Comparison of ENCODE assay signal across 8 cellular contexts in the genomic region with DNA sequence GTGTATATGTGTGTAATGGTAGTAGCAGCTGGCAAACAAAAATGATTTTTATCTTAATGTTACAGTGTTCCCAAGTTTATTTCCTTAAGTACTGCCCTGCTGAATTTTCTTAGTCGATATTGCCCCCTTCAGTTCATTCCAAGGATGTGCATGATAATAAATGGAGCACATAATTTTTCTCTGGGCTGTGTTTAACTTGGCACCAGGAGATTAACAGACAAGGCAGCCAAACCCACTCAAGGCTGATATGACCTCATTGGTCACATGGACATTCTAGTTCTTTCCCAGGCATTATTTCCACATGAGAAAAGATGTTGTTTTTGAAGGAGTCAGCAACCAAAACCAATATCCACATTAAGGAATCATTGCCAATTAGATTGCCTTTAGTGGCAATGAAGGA.
A peak's percentile ranks its signal among the peaks of the same experiment; 100 is the strongest.
DNase-seq lines count a peak whose midpoint lies in the region; ATAC-seq, FAIRE-seq and TF ChIP-seq lines count a peak whose summit lies in the region.

No MANE protein-coding gene starts in this region.

- TF ChIP-seq EP300 in ovary (IDR thresholded peaks at IDR 0.05), result no peak

- in situ Hi-C loops in GM13976 (cut with MboI; ENCODE audit: low sequenced_read_pairs, unreplicated experiment), result no loop called here

- no peaks in the 10 kb centered on the region for H3K27me3 ChIP-seq in right cardiac atrium (ENCODE audit: control insufficient read depth, insufficient read depth)
- H3K27me3 ChIP-seq in spleen (replicated peaks in 1 of 7), result no peaks in the 10 kb centered on the region
- no peaks in the 10 kb centered on the region for H3K27me3 ChIP-seq in ovary

- H3K4me3 ChIP-seq in right cardiac atrium (ENCODE audit: low read length) (no peak overlapping the region), spleen (no peak overlapping the region), ovary (no peak overlapping the region)

- no peak for DNase-seq in GM13976 (ENCODE audit: low spot score)
- peak; percentile 45 for DNase-seq in NCI-H226
- DNase-seq in amniotic epithelial cell (ENCODE audit: low read depth), result peak; percentile 81
- DNase-seq in right cardiac atrium, result peak in 2 of 3 donors; percentile 23 to 40
- DNase-seq in spleen, result no peak
- no peak for DNase-seq in ovary

- TF ChIP-seq CTCF in GM13976 (IDR thresholded peaks at IDR 0.05; ENCODE audit: borderline replicate concordance, control extremely low read depth, extremely low read depth, insufficient read depth, missing control alignments), result peak; percentile 41
- peak in 9 of 11 experiments; percentile 35 to 54 (median 44) for TF ChIP-seq CTCF in spleen (IDR thresholded peaks at IDR 0.05 in 8 of 11, conservative IDR thresholded peaks at IDR 0.05 in 3 of 11)
- TF ChIP-seq CTCF in ovary (IDR thresholded peaks at IDR 0.05), result peak in 1 of 3 donors; percentile 19

- TF ChIP-seq POLR2A in spleen (IDR thresholded peaks at IDR 0.05) (no peak), ovary (IDR thresholded peaks at IDR 0.05) (no peak)

- intact Hi-C loops in right cardiac atrium (cut with DNase I), result no loop called here
- intact Hi-C loops in spleen (cut with DNase I; ENCODE audit: low total_unique reads), result no loop called here
- intact Hi-C loops in ovary (cut with DNase I), result no loop called here

- H3K27ac ChIP-seq in right cardiac atrium (ENCODE audit: low read length) (no peak overlapping the region), spleen (no peak overlapping the region), ovary (no peak overlapping the region)

- peak; percentile 92 for FAIRE-seq in A204.1 (lab: Jason Lieb, UNC)

- 1% methylated on average over 1 of the region's 1 CpG for WGBS in right cardiac atrium
- WGBS in spleen, 5 donors, result 0 to 6% (median 0%) methylated on average over 1 of the region's 1 CpG
- 0 to 8% (median 2%) methylated on average over 1 of the region's 1 CpG for WGBS in ovary, 3 donors

- no peaks in the 10 kb centered on the region for H3K36me3 ChIP-seq in spleen
- no peaks in the 10 kb centered on the region for H3K36me3 ChIP-seq in ovary

- ATAC-seq in HG03039 (IDR thresholded peaks at IDR 0.05; ENCODE audit: unreplicated experiment) (peak; percentile 73), right cardiac atrium (peak; percentile 97 to 99)

- no peaks in the 10 kb centered on the region for H3K9me3 ChIP-seq in right cardiac atrium (ENCODE audit: control insufficient read depth, low read length)
- H3K9me3 ChIP-seq in spleen, result no peaks in the 10 kb centered on the region
- H3K9me3 ChIP-seq in ovary, result no peaks in the 10 kb centered on the region

- H3K4me1 ChIP-seq in right cardiac atrium (ENCODE audit: control insufficient read depth, insufficient read depth, low read length) (no peaks in the 10 kb centered on the region), spleen (no peaks in the 10 kb centered on the region), ovary (ENCODE audit: insufficient read depth) (no peaks in the 10 kb centered on the region)

Comparison
In these comparisons a context has a peak if more than half of its experiments do, and no peak if none do; other contexts are left out.
1. DNase-seq: peak in NCI-H226 (single experiment), amniotic epithelial cell (single experiment) and right cardiac atrium (2 of 3); none in GM13976 (single experiment), spleen (single experiment) and ovary (0 of 5).